ENCODE assay signal across 11 cellular contexts in genomic region chr14:102949801-102950451, GRCh38. TPM values are rescaled to one million over a fixed set of nuclear protein-coding genes. Genes with fewer than 3 reads are reported as not detected.
A peak's percentile ranks its signal among the peaks of the same experiment; 100 is the strongest.
DNase-seq lines count a peak whose midpoint lies in the region; ATAC-seq lines count a peak whose summit lies in the region.
"Had no signal": no experiment of that assay in that cellular context is flagged by ENCODE, and none has a peak within 500 bp of the region (broad histone marks: within the 10 kb centered on the region; RNA-seq: fewer than 3 reads in every experiment).

No MANE protein-coding gene starts in this region.

- no peak overlapping the region for H3K4ac ChIP-seq in neuronal stem cell (ENCODE audit: low read length)

- peak overlapping the region; percentile 65 for H4K8ac ChIP-seq in neuronal stem cell (ENCODE audit: low read depth, low read length)

- H3K23ac ChIP-seq in neuronal stem cell (ENCODE audit: low read depth, low read length, poor library complexity), result peak overlapping the region; percentile 80

- peak overlapping the region; percentile 44 for H3K9ac ChIP-seq in neuronal stem cell (ENCODE audit: low read depth, low read length, poor library complexity)

- H2AFZ ChIP-seq in neuronal stem cell (ENCODE audit: low read length), result no peak overlapping the region
- H2AFZ ChIP-seq: hepatocyte had no signal

- H3K4me2 ChIP-seq in neuronal stem cell (ENCODE audit: insufficient read depth, low read length, poor library complexity, severe bottlenecking), result no peak overlapping the region
- H3K4me2 ChIP-seq: hepatocyte had no signal

- H3K27ac ChIP-seq in cingulate gyrus (ENCODE audit: low read depth, low read length) (peak overlapping the region; percentile 94), neuronal stem cell (replicated peaks; ENCODE audit: low read length) (no peak overlapping the region)
- H3K27ac ChIP-seq: hepatocyte, pancreas had no signal

- peak in 12 of 14 donors; percentile 26 to 83 (median 46) for DNase-seq in C1 segment of cervical spinal cord (lab: John Stamatoyannopoulos, UW)
- peak; percentile 19 for DNase-seq in NCI-H1105 treated with DMSO at 0.1 percent for 48 hours (lab: John Stamatoyannopoulos, UW)
- DNase-seq in neuronal stem cell (ENCODE audit: low spot score), result no peak
- DNase-seq in Kasumi-1 (lab: John Stamatoyannopoulos, UW), result no peak
- no peak for DNase-seq in stimulated activated CD4-positive, alpha-beta T cell treated with anti-CD3 and anti-CD28 coated beads, Interleukin-15, amount 100 ng/mL, for 24 hours
- DNase-seq: NCI-H146 had no signal

- ATAC-seq in GM19455 (IDR thresholded peaks at IDR 0.05; ENCODE audit: unreplicated experiment), result no peak
- ATAC-seq in HG03095 (IDR thresholded peaks at IDR 0.05; ENCODE audit: unreplicated experiment), result no peak

- H3K4me3 ChIP-seq in neuronal stem cell (ENCODE audit: low read length in 2 of 2), result no peak overlapping the region
- H3K4me3 ChIP-seq: hepatocyte, pancreas had no signal

- peak overlapping the region; percentile 73 for H2BK12ac ChIP-seq in neuronal stem cell (ENCODE audit: low read length)

- peak overlapping the region; percentile 28 for H3K18ac ChIP-seq in neuronal stem cell (ENCODE audit: low read length)

- H3K79me1 ChIP-seq in neuronal stem cell (ENCODE audit: low read depth, low read length), result peaks cover 3% of the 10 kb centered on the region

- no peaks in the 10 kb centered on the region for H3K27me3 ChIP-seq in neuronal stem cell (ENCODE audit: control insufficient read depth in 3 of 3, insufficient read depth in 3 of 3, low read depth in 1 of 3, low read length in 3 of 3)
- H3K27me3 ChIP-seq: hepatocyte, pancreas had no signal

- peak overlapping the region; percentile 94 for H3K14ac ChIP-seq in neuronal stem cell (ENCODE audit: low read length)

- H3K4me1 ChIP-seq in neuronal stem cell (ENCODE audit: control insufficient read depth in 2 of 2, insufficient read depth in 1 of 2, low read depth in 1 of 2, low read length in 2 of 2), result peaks cover 0 to 3% of the 10 kb centered on the region in 2 donors
- H3K4me1 ChIP-seq: pancreas had no signal

- peaks cover 59 to 93% of the 10 kb centered on the region in 2 donors for H3K36me3 ChIP-seq in neuronal stem cell (replicated peaks in 1 of 2; ENCODE audit: control insufficient read depth in 2 of 2, insufficient read depth in 2 of 2, low read length in 2 of 2)

- no peaks in the 10 kb centered on the region for H3K9me3 ChIP-seq in neuronal stem cell (replicated peaks in 1 of 2; ENCODE audit: control insufficient read depth in 2 of 2, insufficient read depth in 1 of 2, low read depth in 1 of 2, low read length in 2 of 2)
- H3K9me3 ChIP-seq: pancreas had no signal

- peak overlapping the region; percentile 39 for H2BK5ac ChIP-seq in neuronal stem cell (ENCODE audit: low read length)

- WGBS in neuronal stem cell (ENCODE audit: extremely low coverage in 2 of 2, insufficient read length in 2 of 2, insufficient replicate concordance in 1 of 2), 2 donors, result no CpG with 5 or more reads among the region's 23 CpGs

- no peak overlapping the region for H2AK5ac ChIP-seq in neuronal stem cell (ENCODE audit: low read depth, low read length)

- H2BK120ac ChIP-seq in neuronal stem cell (ENCODE audit: low read depth, low read length), result no peak overlapping the region

- H2BK15ac ChIP-seq in neuronal stem cell (ENCODE audit: low read length), result no peak overlapping the region

- peak overlapping the region; percentile 72 for H4K91ac ChIP-seq in neuronal stem cell (ENCODE audit: low read depth, low read length, poor library complexity)

RNA-seq across cellular contexts. Expression of gene AMN, which starts 27.5 kb away (rescaled TPM):
- polyA plus RNA-seq in neuronal stem cell (2013, experiment 1 of 2), result 0.46 TPM
- 0.28 TPM for polyA plus RNA-seq in neuronal stem cell (2013, experiment 2 of 2)

Comparison
In these comparisons a context has a peak if more than half of its experiments do, and no peak if none do; other contexts are left out.
1. DNase-seq: peak in C1 segment of cervical spinal cord (12 of 14) and NCI-H1105 treated with DMSO at 0.1 percent for 48 hours (single experiment); none in neuronal stem cell (single experiment), Kasumi-1 (0 of 2) and stimulated activated CD4-positive, alpha-beta T cell treated with anti-CD3 and anti-CD28 coated beads, Interleukin-15, amount 100 ng/mL, for 24 hours (single experiment).